ENCODE assay signal across 8 cellular contexts in genomic region chr5:98927988-98928801, GRCh38. TPM values are rescaled to one million over a fixed set of nuclear protein-coding genes. Genes with fewer than 3 reads are reported as not detected.
DNase-seq lines count a peak whose midpoint lies in the region; ATAC-seq and TF ChIP-seq lines count a peak whose summit lies in the region.

No MANE protein-coding gene starts in this region.

- H3K36me3 ChIP-seq in mucosa of descending colon (ENCODE audit: low read depth) = no peaks in the 10 kb centered on the region

- H3K9me3 Mint-ChIP-seq in activated CD8-positive, alpha-beta memory T cell treated with anti-CD3 and anti-CD28 coated beads, Interleukin-2, amount 10 ng/mL, durations not matched to agents 7 days and 5 days (ENCODE audit: low read depth) = no peaks in the 10 kb centered on the region

- peak; percentile 26 for ATAC-seq in HG02870 (IDR thresholded peaks at IDR 0.05; ENCODE audit: unreplicated experiment)
- peak; percentile 34 for ATAC-seq in activated CD8-positive, alpha-beta memory T cell treated with anti-CD3 and anti-CD28 coated beads, Interleukin-2, amount 10 ng/mL, durations not matched to agents 7 days and 5 days
- peak; percentile 51 for ATAC-seq in mucosa of descending colon

- CTCF ChIA-PET in activated CD8-positive, alpha-beta memory T cell treated with anti-CD3 and anti-CD28 coated beads, Interleukin-2, amount 10 ng/mL, durations not matched to agents 7 days and 5 days (lab: Charles Lee) = interaction anchor here (1.3 to 2.9 kb wide), 4 partner anchors 20 to 99 kb away, joined by 3 to 10 read pairs (median 4); no protein-coding TSS in a partner anchor

- intact Hi-C loops in mucosa of descending colon (cut with DNase I, micrococcal nuclease) = no loop called here

- H3K27ac Mint-ChIP-seq in activated CD8-positive, alpha-beta memory T cell treated with anti-CD3 and anti-CD28 coated beads, Interleukin-2, amount 10 ng/mL, durations not matched to agents 7 days and 5 days = peak overlapping the region; percentile 100

- no peaks in the 10 kb centered on the region for H3K9me3 ChIP-seq in mucosa of descending colon

- H3K4me1 ChIP-seq in mucosa of descending colon (ENCODE audit: low read depth) = peaks cover 20% of the 10 kb centered on the region

- peaks cover 27% of the 10 kb centered on the region for H3K36me3 Mint-ChIP-seq in activated CD8-positive, alpha-beta memory T cell treated with anti-CD3 and anti-CD28 coated beads, Interleukin-2, amount 10 ng/mL, durations not matched to agents 7 days and 5 days

- H3K4me3 ChIP-seq in epithelial cell of esophagus (ENCODE audit: low read length) (peak overlapping the region; percentile 92), mucosa of descending colon (peak overlapping the region; percentile 92)

- H3K4me1 Mint-ChIP-seq in activated CD8-positive, alpha-beta memory T cell treated with anti-CD3 and anti-CD28 coated beads, Interleukin-2, amount 10 ng/mL, durations not matched to agents 7 days and 5 days = peaks cover 43% of the 10 kb centered on the region

- TF ChIP-seq CTCF in epithelial cell of esophagus (IDR thresholded peaks at IDR 0.05; ENCODE audit: insufficient read depth, low read depth, low read length, missing control alignments) = no peak
- TF ChIP-seq CTCF in mucosa of descending colon (IDR thresholded peaks at IDR 0.05) = no peak

- no peaks in the 10 kb centered on the region for H3K27me3 Mint-ChIP-seq in activated CD8-positive, alpha-beta memory T cell treated with anti-CD3 and anti-CD28 coated beads, Interleukin-2, amount 10 ng/mL, durations not matched to agents 7 days and 5 days

- DNase-seq in NK-92 treated with Interleukin-12 subunit alpha and Interleukin-12 subunit beta, amount 100 ng/mL, for 24 hours (lab: John Stamatoyannopoulos, UW) = peak; percentile 56
- DNase-seq in NK-92 (lab: John Stamatoyannopoulos, UW; ENCODE audit: unreplicated experiment) = no peak
- peak; percentile 45 for DNase-seq in NCI-H226
- peak; percentile 61 for DNase-seq in activated CD8-positive, alpha-beta memory T cell treated with anti-CD3 and anti-CD28 coated beads, Interleukin-2, amount 10 ng/mL, durations not matched to agents 7 days and 5 days
- DNase-seq in epithelial cell of esophagus (ENCODE audit: low read depth) = peak; percentile 65
- DNase-seq in mucosa of descending colon = peak; percentile 73 to 85 (median 83)
- peak; percentile 48 for DNase-seq in stimulated activated CD8-positive, alpha-beta memory T cell treated with anti-CD3 and anti-CD28 coated beads, Interleukin-7, amount 100 ng/mL, for 24 hours (ENCODE audit: low read depth)

- H3K4me3 Mint-ChIP-seq in activated CD8-positive, alpha-beta memory T cell treated with anti-CD3 and anti-CD28 coated beads, Interleukin-2, amount 10 ng/mL, durations not matched to agents 7 days and 5 days = peak overlapping the region; percentile 98

RNA-seq across cellular contexts. Expression of gene CHD1, which starts 0.6 kb away (rescaled TPM):
- total RNA-seq in activated CD8-positive, alpha-beta memory T cell treated with anti-CD3 and anti-CD28 coated beads, Interleukin-2, amount 10 ng/mL, durations not matched to agents 7 days and 5 days = 10 to 100 TPM; 40.9 to 49.3 TPM
- total RNA-seq in mucosa of descending colon = 10 to 100 TPM; 48.0 to 56.3 (median 53.0) TPM
